In genomic region chr19:11356074-11356397, GRCh38 we compare ENCODE assay signal across 8 cellular contexts. TPM values are rescaled to one million over a fixed set of nuclear protein-coding genes. Genes with fewer than 3 reads are reported as not detected.
DNase-seq lines count a peak whose midpoint lies in the region; ATAC-seq, FAIRE-seq and TF ChIP-seq lines count a peak whose summit lies in the region.

No MANE protein-coding gene starts in this region.

- no peak overlapping the region for H2AFZ ChIP-seq in GM12878 (ENCODE audit: control insufficient read depth, low read depth, low read length)

- no peaks in the 10 kb centered on the region for H3K9me3 Mint-ChIP-seq in activated T-cell treated with anti-CD3 and anti-CD28 coated beads, Interleukin-2, amount 50 U/mL, for 4 hours
- H3K9me3 Mint-ChIP-seq in memory B cell: no peaks in the 10 kb centered on the region

- CTCF ChIA-PET in GM12878 (lab: Yijun Ruan, JAX): no interaction called here

- peak overlapping the region; percentile 54 for H3K4me2 ChIP-seq in GM12878 (ENCODE audit: control insufficient read depth, insufficient read depth)

- TF ChIP-seq CTCF in GM12878 (IDR thresholded peaks at IDR 0.05 in 2 of 3, conservative IDR thresholded peaks at IDR 0.05 in 1 of 3; ENCODE audit: control insufficient read depth in 2 of 3, extremely low read depth in 1 of 3, insufficient read depth in 1 of 3, low read depth in 3 of 3, low read length in 3 of 3): no peak
- no peak for TF ChIP-seq CTCF in tibial artery (IDR thresholded peaks at IDR 0.05)

- no peak for TF ChIP-seq EP300 in GM12878 (IDR thresholded peaks at IDR 0.05; ENCODE audit: borderline replicate concordance in 1 of 2, control insufficient read depth in 1 of 2, low read depth in 2 of 2, low read length in 2 of 2)

- POLR2A ChIA-PET in GM12878 (lab: Charles Lee): no interaction called here

- no peaks in the 10 kb centered on the region for H3K79me2 ChIP-seq in GM12878 (ENCODE audit: control insufficient read depth, insufficient read depth, low read length)

- no TSS peak for BruUV-seq in GM12878 (replicated peaks; lab: Mats Ljungman, UMichigan)

- no peak overlapping the region for H3K27ac Mint-ChIP-seq in memory B cell

- H3K4me1 Mint-ChIP-seq in activated T-cell treated with anti-CD3 and anti-CD28 coated beads, Interleukin-2, amount 50 U/mL, for 4 hours (ENCODE audit: low read depth): peaks cover 10% of the 10 kb centered on the region
- H3K4me1 Mint-ChIP-seq in memory B cell: peaks cover 11% of the 10 kb centered on the region

- H4K20me1 ChIP-seq in GM12878 (ENCODE audit: control insufficient read depth, insufficient read depth): no peaks in the 10 kb centered on the region

- H3K9me3 ChIP-seq in GM12878 (replicated peaks; ENCODE audit: control insufficient read depth, insufficient read depth, low read length) (no peaks in the 10 kb centered on the region), tibial artery (no peaks in the 10 kb centered on the region)

- H3K27ac ChIP-seq in GM12878 (ENCODE audit: control insufficient read depth, insufficient read depth) (no peak overlapping the region), tibial artery (peak overlapping the region; percentile 76 to 84)

- peak overlapping the region; percentile 64 for H3K4me3 Mint-ChIP-seq in activated T-cell treated with anti-CD3 and anti-CD28 coated beads, Interleukin-2, amount 50 U/mL, for 4 hours
- peak overlapping the region; percentile 71 for H3K4me3 Mint-ChIP-seq in memory B cell

- no peak for ATAC-seq in activated T-cell treated with anti-CD3 and anti-CD28 coated beads, Interleukin-2, amount 50 U/mL, for 4 hours
- ATAC-seq in GM12878 (no peak), memory B cell (ENCODE audit: low read depth) (no peak)

- no peak for DNase-seq in activated T-cell treated with anti-CD3 and anti-CD28 coated beads, Interleukin-2, amount 50 U/mL, for 4 hours
- no peak for DNase-seq in activated T-cell treated with anti-CD3 and anti-CD28 coated beads, Interleukin-2, amount 50 U/mL, for 48 hours
- DNase-seq in GM12878 (ENCODE audit: low read depth, low spot score): no peak
- DNase-seq in memory B cell (ENCODE audit: low spot score in 2 of 2): no peak
- DNase-seq in tibial artery: no peak
- no peak for DNase-seq in GM19240 (ENCODE audit: insufficient read length, low spot score)
- no peak for DNase-seq in DMS79 treated with DMSO at 0.1 percent for 48 hours (lab: John Stamatoyannopoulos, UW)
- no peak for DNase-seq in SIG-M5 (lab: John Stamatoyannopoulos, UW)

- no peak for TF ChIP-seq RAD21 in GM12878 (IDR thresholded peaks at IDR 0.05; ENCODE audit: insufficient read depth, low read depth, low read length)

- TF ChIP-seq POLR2A in GM12878 (IDR thresholded peaks at IDR 0.05; ENCODE audit: low read depth, low read length): no peak

- SMC1A ChIA-PET in GM12878 (lab: Charles Lee; ENCODE audit: uncharacterized antibody, unreplicated experiment): no interaction called here

- in situ Hi-C loops in GM12878 (cut with MboI): no loop called here

- no peaks in the 10 kb centered on the region for H3K36me3 Mint-ChIP-seq in activated T-cell treated with anti-CD3 and anti-CD28 coated beads, Interleukin-2, amount 50 U/mL, for 4 hours (ENCODE audit: insufficient read depth)
- H3K36me3 Mint-ChIP-seq in memory B cell: peaks cover 3% of the 10 kb centered on the region

- intact Hi-C loops in GM12878 (cut with micrococcal nuclease; ENCODE audit: unreplicated experiment) (no loop called here), tibial artery (cut with DNase I; ENCODE audit: low total_unique reads) (no loop called here)

- H3K4me3 ChIP-seq in GM12878 (no peak overlapping the region), tibial artery (peak overlapping the region; percentile 73 to 79)

- RAD21 ChIA-PET in GM12878 (lab: Charles Lee; ENCODE audit: unreplicated experiment): no interaction called here

- no peak overlapping the region for H3K9ac ChIP-seq in GM12878 (ENCODE audit: control insufficient read depth, insufficient read depth, low read length)

- H3K36me3 ChIP-seq in GM12878 (ENCODE audit: control insufficient read depth in 2 of 2, insufficient read depth in 2 of 2, low read length in 1 of 2) (no peaks in the 10 kb centered on the region), tibial artery (peaks cover 0 to 33% (median 13%) of the 10 kb centered on the region in 3 donors)

- H3K27me3 ChIP-seq in GM12878 (replicated peaks in 1 of 2; ENCODE audit: control insufficient read depth in 2 of 2, insufficient read depth in 2 of 2, low read length in 1 of 2): no peaks in the 10 kb centered on the region
- H3K27me3 ChIP-seq in tibial artery: no peaks in the 10 kb centered on the region

- H3K4me1 ChIP-seq in GM12878 (ENCODE audit: control insufficient read depth, insufficient read depth, low read length) (peaks cover 4% of the 10 kb centered on the region; the same call in 1 of the 2 replicates), tibial artery (peaks cover 0 to 23% (median 15%) of the 10 kb centered on the region in 4 donors)

- peaks cover 5% of the 10 kb centered on the region for H3K27me3 Mint-ChIP-seq in activated T-cell treated with anti-CD3 and anti-CD28 coated beads, Interleukin-2, amount 50 U/mL, for 4 hours (ENCODE audit: low read depth)
- peaks cover 17% of the 10 kb centered on the region for H3K27me3 Mint-ChIP-seq in memory B cell

- 86% methylated on average over 6 of the region's 6 CpGs for WGBS in GM12878 (ENCODE audit: insufficient coverage, insufficient replicate concordance, low lambda C conversion rate, missing lambda C conversion rate)

- FAIRE-seq in GM12878 (lab: Jason Lieb, UNC): no peak

RNA-seq across cellular contexts. Expression of gene PLPPR2, which starts 0.8 kb away (rescaled TPM):
- 1 to 10 TPM; 2.4 to 4.1 (median 3.8) TPM for total RNA-seq in activated T-cell treated with anti-CD3 and anti-CD28 coated beads, Interleukin-2, amount 50 U/mL, for 4 hours
- total RNA-seq in GM12878 (2013; cell fraction: nucleolus; rRNA removed): 2.3 and 4.2 TPM in 2 replicates
- 0.76 and 0.85 TPM in 2 replicates for total RNA-seq in GM12878 (2014; rRNA removed)
- 0.23 and 0.31 TPM in 2 replicates for total RNA-seq in GM12878 (2014; rRNA removed; fragmentation: Illumina TruSeq; extraction: Trizol)
- 1.7 and 2.5 TPM in 2 replicates for total RNA-seq in GM12878 (2021)
- 1.2 TPM for polyA plus RNA-seq in GM12878 (2011; ENCODE audit: low read depth)
- 0.22 and 0.27 TPM in 2 replicates for polyA plus RNA-seq in GM12878 (2011; rRNA removed)
- 0.46 and 0.69 TPM in 2 replicates for polyA plus RNA-seq in GM12878 (2011; cell fraction: cytosol; rRNA removed)
- polyA plus RNA-seq in GM12878 (2011; cell fraction: nucleus; rRNA removed): 7.7 and 8.9 TPM in 2 replicates
- polyA plus RNA-seq in GM12878 (2012): 3.9 and 5.1 TPM in 2 replicates
- 0.43 and 0.56 TPM in 2 replicates for polyA plus RNA-seq in GM12878 (2014; fragmentation: Illumina TruSeq; extraction: Trizol)
- polyA plus RNA-seq in GM12878 (2014; fragmentation: Nextera tagmentation; extraction: Ambion mirVana): under 1 TPM; 0.09 to 0.21 TPM
- 1.8 and 2.8 TPM in 2 replicates for polyA plus RNA-seq in GM12878 (2014; rRNA removed)
- 1 to 10 TPM; 1.5 to 2.1 TPM for polyA plus RNA-seq in GM12878 (2016; fragmentation: Nextera tagmentation; extraction: Ambion mirVana)
- 0.51 TPM in 1 of 2 replicates, not detected in the other for polyA minus RNA-seq in GM12878 (2011; rRNA and poly(A)+ RNA removed)
- 1.1 and 2.7 TPM in 2 replicates for polyA minus RNA-seq in GM12878 (2011; cell fraction: cytosol; rRNA and poly(A)+ RNA removed)
- 0.85 and 2.9 TPM in 2 replicates for polyA minus RNA-seq in GM12878 (2011; cell fraction: nucleus; rRNA and poly(A)+ RNA removed)

RNA-seq across cellular contexts. Expression of gene CCDC159, which starts 9.7 kb away (rescaled TPM):
- total RNA-seq in activated T-cell treated with anti-CD3 and anti-CD28 coated beads, Interleukin-2, amount 50 U/mL, for 4 hours: 10 to 100 TPM; 10.7 to 14.6 (median 11.0) TPM
- total RNA-seq in GM12878 (2013; cell fraction: nucleolus; rRNA removed): 22.3 and 22.4 TPM in 2 replicates
- total RNA-seq in GM12878 (2014; rRNA removed) (6.9 and 7.5 TPM in 2 replicates), GM12878 (2014; rRNA removed; fragmentation: Illumina TruSeq; extraction: Trizol) (8.0 and 9.3 TPM in 2 replicates), GM12878 (2021) (9.1 and 10.4 TPM in 2 replicates)
- polyA plus RNA-seq in GM12878 (2011; ENCODE audit: low read depth): 19.2 TPM
- polyA plus RNA-seq in GM12878 (2011; rRNA removed) (6.6 and 12.9 TPM in 2 replicates), GM12878 (2014; fragmentation: Illumina TruSeq; extraction: Trizol) (6.6 and 12.2 TPM in 2 replicates), GM12878 (2014; fragmentation: Nextera tagmentation; extraction: Ambion mirVana) (1 to 10 TPM in 1 of 2 experiments, under 1 TPM in 1; 0.61 to 3.9 TPM), GM12878 (2014; rRNA removed) (14.7 and 17.9 TPM in 2 replicates), GM12878 (2016; fragmentation: Nextera tagmentation; extraction: Ambion mirVana) (10 to 100 TPM in 1 of 2 experiments, 1 to 10 TPM in 1; 9.8 to 13.0 TPM)
- 12.2 and 12.3 TPM in 2 replicates for polyA plus RNA-seq in GM12878 (2011; cell fraction: cytosol; rRNA removed)
- 33.7 and 41.1 TPM in 2 replicates for polyA plus RNA-seq in GM12878 (2011; cell fraction: nucleus; rRNA removed)
- 27.5 and 36.1 TPM in 2 replicates for polyA plus RNA-seq in GM12878 (2012)
- 4.5 and 11.5 TPM in 2 replicates for polyA minus RNA-seq in GM12878 (2011; rRNA and poly(A)+ RNA removed)
- 2.8 TPM in 1 of 2 replicates, not detected in the other for polyA minus RNA-seq in GM12878 (2011; cell fraction: cytosol; rRNA and poly(A)+ RNA removed)
- 6.3 and 7.8 TPM in 2 replicates for polyA minus RNA-seq in GM12878 (2011; cell fraction: nucleus; rRNA and poly(A)+ RNA removed)

RNA-seq across cellular contexts. Expression of gene TMEM205, which starts 10.0 kb away (rescaled TPM):
- 10 to 100 TPM; 33.5 to 38.9 (median 33.7) TPM for total RNA-seq in activated T-cell treated with anti-CD3 and anti-CD28 coated beads, Interleukin-2, amount 50 U/mL, for 4 hours
- 48.5 and 52.3 TPM in 2 replicates for total RNA-seq in GM12878 (2013; cell fraction: nucleolus; rRNA removed)
- total RNA-seq in GM12878 (2014; rRNA removed) (109 and 113 TPM in 2 replicates), GM12878 (2014; rRNA removed; fragmentation: Illumina TruSeq; extraction: Trizol) (46.8 and 54.5 TPM in 2 replicates), GM12878 (2021) (67.5 and 75.2 TPM in 2 replicates)
- 68.0 TPM for polyA plus RNA-seq in GM12878 (2011; ENCODE audit: low read depth)
- polyA plus RNA-seq in GM12878 (2011; rRNA removed) (48.2 and 86.1 TPM in 2 replicates), GM12878 (2014; fragmentation: Illumina TruSeq; extraction: Trizol) (36.3 and 90.5 TPM in 2 replicates), GM12878 (2014; fragmentation: Nextera tagmentation; extraction: Ambion mirVana) (10 to 100 TPM; 27.8 to 39.4 TPM), GM12878 (2014; rRNA removed) (118 and 120 TPM in 2 replicates), GM12878 (2016; fragmentation: Nextera tagmentation; extraction: Ambion mirVana) (100 to 1,000 TPM; 133 to 144 TPM)
- polyA plus RNA-seq in GM12878 (2011; cell fraction: cytosol; rRNA removed): 255 and 312 TPM in 2 replicates
- 112 and 121 TPM in 2 replicates for polyA plus RNA-seq in GM12878 (2011; cell fraction: nucleus; rRNA removed)
- 61.9 and 69.9 TPM in 2 replicates for polyA plus RNA-seq in GM12878 (2012)
- 66.4 and 93.5 TPM in 2 replicates for polyA minus RNA-seq in GM12878 (2011; rRNA and poly(A)+ RNA removed)
- 20.4 and 29.1 TPM in 2 replicates for polyA minus RNA-seq in GM12878 (2011; cell fraction: cytosol; rRNA and poly(A)+ RNA removed)
- 10.4 and 15.1 TPM in 2 replicates for polyA minus RNA-seq in GM12878 (2011; cell fraction: nucleus; rRNA and poly(A)+ RNA removed)

RNA-seq across cellular contexts. Expression of gene RAB3D, which starts 16.6 kb away (rescaled TPM):
- total RNA-seq in activated T-cell treated with anti-CD3 and anti-CD28 coated beads, Interleukin-2, amount 50 U/mL, for 4 hours: 1 to 10 TPM; 4.0 to 4.5 (median 4.3) TPM
- total RNA-seq in GM12878 (2013; cell fraction: nucleolus; rRNA removed): 5.8 and 5.9 TPM in 2 replicates
- total RNA-seq in GM12878 (2014; rRNA removed) (7.0 and 7.8 TPM in 2 replicates), GM12878 (2014; rRNA removed; fragmentation: Illumina TruSeq; extraction: Trizol) (6.6 and 6.8 TPM in 2 replicates), GM12878 (2021) (15.7 and 18.5 TPM in 2 replicates)
- polyA plus RNA-seq in GM12878 (2011; ENCODE audit: low read depth): 2.5 TPM
- polyA plus RNA-seq in GM12878 (2011; rRNA removed) (5.7 and 13.0 TPM in 2 replicates), GM12878 (2014; fragmentation: Illumina TruSeq; extraction: Trizol) (4.8 and 5.1 TPM in 2 replicates), GM12878 (2014; fragmentation: Nextera tagmentation; extraction: Ambion mirVana) (1 to 10 TPM; 1.1 to 4.1 TPM), GM12878 (2014; rRNA removed) (9.1 and 13.6 TPM in 2 replicates), GM12878 (2016; fragmentation: Nextera tagmentation; extraction: Ambion mirVana) (1 to 10 TPM; 3.9 to 5.6 TPM)
- 11.1 and 12.6 TPM in 2 replicates for polyA plus RNA-seq in GM12878 (2011; cell fraction: cytosol; rRNA removed)
- polyA plus RNA-seq in GM12878 (2011; cell fraction: nucleus; rRNA removed): 5.6 and 7.1 TPM in 2 replicates
- 4.2 and 4.4 TPM in 2 replicates for polyA plus RNA-seq in GM12878 (2012)
- 38.1 and 52.4 TPM in 2 replicates for polyA minus RNA-seq in GM12878 (2011; rRNA and poly(A)+ RNA removed)
- 6.3 and 7.7 TPM in 2 replicates for polyA minus RNA-seq in GM12878 (2011; cell fraction: cytosol; rRNA and poly(A)+ RNA removed)
- 2.5 and 3.3 TPM in 2 replicates for polyA minus RNA-seq in GM12878 (2011; cell fraction: nucleus; rRNA and poly(A)+ RNA removed)

RNA-seq across cellular contexts. Expression of gene SWSAP1, which starts 18.4 kb away (rescaled TPM):
- 1 to 10 TPM; 2.0 to 3.1 (median 2.1) TPM for total RNA-seq in activated T-cell treated with anti-CD3 and anti-CD28 coated beads, Interleukin-2, amount 50 U/mL, for 4 hours
- 4.9 and 5.2 TPM in 2 replicates for total RNA-seq in GM12878 (2013; cell fraction: nucleolus; rRNA removed)
- total RNA-seq in GM12878 (2014; rRNA removed): 2.8 and 3.1 TPM in 2 replicates
- 1.5 and 2.1 TPM in 2 replicates for total RNA-seq in GM12878 (2014; rRNA removed; fragmentation: Illumina TruSeq; extraction: Trizol)
- total RNA-seq in GM12878 (2021): 2.6 and 3.0 TPM in 2 replicates
- 0.60 TPM for polyA plus RNA-seq in GM12878 (2011; ENCODE audit: low read depth)
- polyA plus RNA-seq in GM12878 (2011; rRNA removed): 1.2 and 2.3 TPM in 2 replicates
- polyA plus RNA-seq in GM12878 (2011; cell fraction: cytosol; rRNA removed): 2.6 and 3.6 TPM in 2 replicates
- polyA plus RNA-seq in GM12878 (2011; cell fraction: nucleus; rRNA removed): 3.8 and 3.9 TPM in 2 replicates
- 1.5 and 2.2 TPM in 2 replicates for polyA plus RNA-seq in GM12878 (2012)
- 0.35 and 1.6 TPM in 2 replicates for polyA plus RNA-seq in GM12878 (2014; fragmentation: Illumina TruSeq; extraction: Trizol)
- polyA plus RNA-seq in GM12878 (2014; fragmentation: Nextera tagmentation; extraction: Ambion mirVana): 1 to 10 TPM in 1 of 2 experiments, under 1 TPM in 1; 0.18 to 1.0 TPM
- polyA plus RNA-seq in GM12878 (2014; rRNA removed): 3.7 and 4.7 TPM in 2 replicates
- 1 to 10 TPM; 5.3 to 6.5 TPM for polyA plus RNA-seq in GM12878 (2016; fragmentation: Nextera tagmentation; extraction: Ambion mirVana)
- 2.2 and 4.5 TPM in 2 replicates for polyA minus RNA-seq in GM12878 (2011; rRNA and poly(A)+ RNA removed)
- polyA minus RNA-seq in GM12878 (2011; cell fraction: cytosol; rRNA and poly(A)+ RNA removed): 1.3 and 1.5 TPM in 2 replicates
- 2.9 and 5.1 TPM in 2 replicates for polyA minus RNA-seq in GM12878 (2011; cell fraction: nucleus; rRNA and poly(A)+ RNA removed)
